Comparison of ENCODE assay signal across 32 cellular contexts in genomic region chr12:15722951-15723350, GRCh38.
"Had no signal": no experiment of that assay in that cellular context is flagged by ENCODE, and none has a peak within 500 bp of the region (broad histone marks: within the 10 kb centered on the region; RNA-seq: fewer than 3 reads in every experiment).

No MANE protein-coding gene starts in this region.

- H3K4me3 ChIP-seq: esophagus muscularis mucosa, gastrocnemius medialis had no signal

- H3K4me1 Mint-ChIP-seq: activated B cell treated with CpG ODN at 0.5 μM for 24 hours; activated T-helper 17 cell treated with anti-CD3 and anti-CD28 coated beads, Interleukin-2, amount 50 U/mL, for 72 hours; central memory CD8-positive, alpha-beta T cell had no signal

- H3K4me1 ChIP-seq: foreskin keratinocyte had no signal

- DNase-seq: activated B cell treated with CpG ODN at 0.5 μM for 24 hours; activated CD4-positive, alpha-beta T cell treated with anti-CD3 and anti-CD28 coated beads for 48 hours; activated CD4-positive, alpha-beta T cell treated with anti-CD3 and anti-CD28 coated beads, Interleukin-2, amount 50 U/mL, for 1 hour; activated CD4-positive, alpha-beta T cell treated with anti-CD3 and anti-CD28 coated beads, Interleukin-2, amount 50 U/mL, for 48 hours; activated CD8-positive, alpha-beta memory T cell treated with anti-CD3 and anti-CD28 coated beads for 24 hours; activated CD8-positive, alpha-beta T cell treated with anti-CD3 and anti-CD28 coated beads for 36 hours; activated effector memory CD4-positive, alpha-beta T cell treated with Interleukin-2 at 50 U/mL for 16 hours; activated gamma-delta T cell treated with Interleukin-2 at 50 U/mL for 16 hours; activated naive CD4-positive, alpha-beta T cell treated with anti-CD3 and anti-CD28 coated beads, Interleukin-2, amount 50 U/mL, for 16 hours; activated naive CD4-positive, alpha-beta T cell treated with Interleukin-2 at 50 U/mL for 16 hours; activated T-cell treated with anti-CD3 and anti-CD28 coated beads, Interleukin-2, amount 50 U/mL, for 4 hours; amniotic stem cell; anterior cingulate cortex; brain microvascular endothelial cell; cortex of kidney; dermis blood vessel endothelial cell; effector CD4-positive, alpha-beta T cell; effector memory CD8-positive, alpha-beta T cell; erythroblast; foreskin keratinocyte; gastrocnemius medialis; glutamatergic neuron; T-helper 1 cell; T-helper 17 cell; T1000; WERI-Rb-1 had no signal

- H3K9me3 ChIP-seq: esophagus muscularis mucosa, gastrocnemius medialis had no signal

- H3K27me3 ChIP-seq: brain microvascular endothelial cell, esophagus muscularis mucosa, foreskin keratinocyte, gastrocnemius medialis had no signal

- H3K4me3 Mint-ChIP-seq: activated B cell treated with CpG ODN at 0.5 μM for 24 hours; activated CD8-positive, alpha-beta T cell treated with anti-CD3 and anti-CD28 coated beads for 36 hours; activated naive CD8-positive, alpha-beta T cell; activated T-cell treated with anti-CD3 and anti-CD28 coated beads, Interleukin-2, amount 50 U/mL, for 4 hours; activated T-helper 17 cell treated with anti-CD3 and anti-CD28 coated beads, Interleukin-2, amount 50 U/mL, for 72 hours; central memory CD8-positive, alpha-beta T cell; effector memory CD8-positive, alpha-beta T cell; T-helper 17 cell; T-helper 2 cell treated with Interferon-gamma antibody and Interleukin-4, amounts not matched to agents 5 μg/mL and 100 μg/mL, for 36 hours had no signal

- H3K27ac ChIP-seq: brain microvascular endothelial cell, esophagus muscularis mucosa, foreskin keratinocyte, gastrocnemius medialis, WERI-Rb-1 had no signal

- H3K27me3 Mint-ChIP-seq: activated B cell treated with CpG ODN at 0.5 μM for 24 hours had no signal

- H3K27ac Mint-ChIP-seq: activated B cell treated with CpG ODN at 0.5 μM for 24 hours; activated CD8-positive, alpha-beta T cell treated with anti-CD3 and anti-CD28 coated beads for 36 hours; activated naive CD8-positive, alpha-beta T cell; activated T-helper 17 cell treated with anti-CD3 and anti-CD28 coated beads, Interleukin-2, amount 50 U/mL, for 72 hours; T-helper 17 cell; T-helper 2 cell treated with Interferon-gamma antibody and Interleukin-4, amounts not matched to agents 5 μg/mL and 100 μg/mL, for 36 hours had no signal

- H3K36me3 Mint-ChIP-seq: activated naive CD8-positive, alpha-beta T cell had no signal

- H3K9me3 Mint-ChIP-seq: activated B cell treated with CpG ODN at 0.5 μM for 24 hours; activated CD8-positive, alpha-beta T cell treated with anti-CD3 and anti-CD28 coated beads for 36 hours; activated T-cell treated with anti-CD3 and anti-CD28 coated beads, Interleukin-2, amount 50 U/mL, for 4 hours; activated T-helper 17 cell treated with anti-CD3 and anti-CD28 coated beads, Interleukin-2, amount 50 U/mL, for 72 hours; central memory CD8-positive, alpha-beta T cell; effector memory CD8-positive, alpha-beta T cell; T-helper 2 cell treated with Interferon-gamma antibody and Interleukin-4, amounts not matched to agents 5 μg/mL and 100 μg/mL, for 36 hours had no signal

- ATAC-seq: activated CD4-positive, CD25-positive, alpha-beta regulatory T cell treated with anti-CD3 and anti-CD28 coated beads, Interleukin-2, amount 50 U/mL, for 24 hours; activated CD8-positive, alpha-beta T cell treated with anti-CD3 and anti-CD28 coated beads for 36 hours; activated T-cell treated with anti-CD3 and anti-CD28 coated beads, Interleukin-2, amount 50 U/mL, for 4 hours; activated T-helper 17 cell treated with anti-CD3 and anti-CD28 coated beads, Interleukin-2, amount 50 U/mL, for 72 hours; effector memory CD8-positive, alpha-beta T cell; foreskin keratinocyte; gastrocnemius medialis; T-helper 17 cell had no signal

- H3K36me3 ChIP-seq: brain microvascular endothelial cell, esophagus muscularis mucosa, gastrocnemius medialis, WERI-Rb-1 had no signal
